Comparison of ENCODE assay signal across 1 cellular context in genomic region chr7:99330314-99330961, GRCh38.
TF ChIP-seq lines count a peak whose summit lies in the region.
"Not testable (repeated sequence)": the region's sequence is repeated elsewhere in the genome, so short reads cannot be mapped to it uniquely, and the experiment has no call there.

No MANE protein-coding gene starts in this region.

TF ChIP-seq in K562, 482 proteins besides CTCF, POLR2A, EP300 and RAD21 (continues in another document):
- TF ChIP-seq ZEB2 (IDR thresholded peaks at IDR 0.05) (peak; percentile 84), ZNF175 (CRISPR knock-in tag; IDR thresholded peaks at IDR 0.05; ENCODE audit: low read depth) (0 out of 2 replicates have a peak, but pooled peaks have one; percentile 45), LCOR (CRISPR knock-in tag; IDR thresholded peaks at IDR 0.05) (peak; percentile 49; the same call in 1 of the 2 replicates), FOXP1 (CRISPR knock-in tag; IDR thresholded peaks at IDR 0.05) (peak; percentile 40; the same call in 1 of the 2 replicates), TEAD4 (IDR thresholded peaks at IDR 0.05; ENCODE audit: low read length) (peak; percentile 68), ID3 (tag; IDR thresholded peaks at IDR 0.05) (peak; percentile 66; the same call in 1 of the 2 replicates), GTF3C2 (IDR thresholded peaks at IDR 0.05; ENCODE audit: borderline replicate concordance, extremely low read depth, insufficient read length) (peak; percentile 31), ATF4 (CRISPR knock-in tag; IDR thresholded peaks at IDR 0.05) (peak; percentile 89), ARID2 (IDR thresholded peaks at IDR 0.05) (0 out of 2 replicates have a peak, but pooled peaks have one; percentile 11), HLTF (IDR thresholded peaks at IDR 0.05) (peak; percentile 95), PML (IDR thresholded peaks at IDR 0.05; ENCODE audit: low read length) (peak; percentile 31; the same call in 1 of the 2 replicates), ZNF407 (IDR thresholded peaks at IDR 0.05; ENCODE audit: low read depth) (peak; percentile 71; the same call in 1 of the 2 replicates), ZC3H8 (IDR thresholded peaks at IDR 0.05) (peak; percentile 45; the same call in 1 of the 2 replicates), LEF1 (IDR thresholded peaks at IDR 0.05) (peak; percentile 86), ZBTB26 (CRISPR knock-in tag; IDR thresholded peaks at IDR 0.05) (0 out of 2 replicates have a peak, but pooled peaks have one; percentile 83), YY1 (IDR thresholded peaks at IDR 0.05; ENCODE audit: borderline replicate concordance in 1 of 3, control insufficient read depth in 1 of 3, extremely low read depth in 1 of 3, insufficient read depth in 3 of 3, insufficient read length in 1 of 3, insufficient replicate concordance in 2 of 3, low read depth in 1 of 3, low read length in 2 of 3) (peak in 1 of 3 experiments; percentile 66), NRF1 (conservative IDR thresholded peaks at IDR 0.05 in 1 of 2, IDR thresholded peaks at IDR 0.05 in 1 of 2) (0 out of 4 replicates have a peak, but pooled peaks of 1 of the 2 experiments have one; percentile 37), ZNF511 (CRISPR knock-in tag; IDR thresholded peaks at IDR 0.05) (0 out of 2 replicates have a peak, but pooled peaks have one; percentile 64), DPF2 (IDR thresholded peaks at IDR 0.05) (peak; percentile 95), FOSL1 (tag; conservative IDR thresholded peaks at IDR 0.05) (peak; percentile 91), ATF7 (IDR thresholded peaks at IDR 0.05) (peak; percentile 87), SOX6 (IDR thresholded peaks at IDR 0.05) (peak; percentile 98), BCOR (IDR thresholded peaks at IDR 0.05) (peak; percentile 93), THAP7 (CRISPR knock-in tag; IDR thresholded peaks at IDR 0.05) (0 out of 2 replicates have a peak, but pooled peaks have one; percentile 55), POLR2B (IDR thresholded peaks at IDR 0.05; ENCODE audit: low read depth, partially characterized antibody) (peak; percentile 57), ETV5 (CRISPR knock-in tag; IDR thresholded peaks at IDR 0.05; ENCODE audit: low read depth) (peak; percentile 72), TRIM24 (IDR thresholded peaks at IDR 0.05) (peak; percentile 66 to 84), SP1 (CRISPR knock-in tag; IDR thresholded peaks at IDR 0.05) (peak; percentile 76; the same call in 1 of the 2 replicates), NFRKB (IDR thresholded peaks at IDR 0.05; ENCODE audit: low read depth) (peak; percentile 94), ZNF766 (CRISPR knock-in tag; conservative IDR thresholded peaks at IDR 0.05) (peak; percentile 78), ARID1B (IDR thresholded peaks at IDR 0.05) (peak; percentile 89), MAZ (CRISPR knock-in tag; conservative IDR thresholded peaks at IDR 0.05 in 1 of 2, IDR thresholded peaks at IDR 0.05 in 1 of 2) (0 out of 4 replicates have a peak, but pooled peaks of 1 of the 2 experiments have one; percentile 21), TBL1XR1 (IDR thresholded peaks at IDR 0.05; ENCODE audit: low read length in 2 of 2) (0 out of 4 replicates have a peak, but pooled peaks of 1 of the 2 experiments have one; percentile 23), CREM (IDR thresholded peaks at IDR 0.05; ENCODE audit: low read depth) (peak; percentile 71), TFAP4 (CRISPR knock-in tag; IDR thresholded peaks at IDR 0.05; ENCODE audit: borderline replicate concordance) (peak; percentile 83), SPI1 (IDR thresholded peaks at IDR 0.05; ENCODE audit: borderline replicate concordance, low read depth, low read length) (peak; percentile 40; the same call in 1 of the 2 replicates), FOXM1 (IDR thresholded peaks at IDR 0.05; ENCODE audit: low read depth) (peak; percentile 53; the same call in 1 of the 2 replicates)
- not testable (repeated sequence) for TF ChIP-seq TEAD4 (CRISPR knock-in tag; IDR thresholded peaks at IDR 0.05; ENCODE audit: borderline replicate concordance); ID3 (CRISPR knock-in tag; IDR thresholded peaks at IDR 0.05); FOXM1 (CRISPR knock-in tag; IDR thresholded peaks at IDR 0.05; ENCODE audit: low read depth)
